1 cellular context compared by ENCODE assay signal in genomic region chr19:8396563-8397203, GRCh38.
TF ChIP-seq lines count a peak whose summit lies in the region.

No MANE protein-coding gene starts in this region.

TF ChIP-seq in K562, 482 proteins besides CTCF, POLR2A, EP300 and RAD21 (continues in another document):
- TF ChIP-seq L3MBTL2 (IDR thresholded peaks at IDR 0.05) = no peak
- TF ChIP-seq ZNF133 (CRISPR knock-in tag; IDR thresholded peaks at IDR 0.05) = no peak
- no peak for TF ChIP-seq NCOA1 (IDR thresholded peaks at IDR 0.05; ENCODE audit: low read depth)
- TF ChIP-seq POLR2AphosphoS5 (IDR thresholded peaks at IDR 0.05; ENCODE audit: control insufficient read depth, insufficient read depth, low read depth, low read length) = 0 out of 2 replicates have a peak, but pooled peaks have one; percentile 23
- TF ChIP-seq, protein P1, sequence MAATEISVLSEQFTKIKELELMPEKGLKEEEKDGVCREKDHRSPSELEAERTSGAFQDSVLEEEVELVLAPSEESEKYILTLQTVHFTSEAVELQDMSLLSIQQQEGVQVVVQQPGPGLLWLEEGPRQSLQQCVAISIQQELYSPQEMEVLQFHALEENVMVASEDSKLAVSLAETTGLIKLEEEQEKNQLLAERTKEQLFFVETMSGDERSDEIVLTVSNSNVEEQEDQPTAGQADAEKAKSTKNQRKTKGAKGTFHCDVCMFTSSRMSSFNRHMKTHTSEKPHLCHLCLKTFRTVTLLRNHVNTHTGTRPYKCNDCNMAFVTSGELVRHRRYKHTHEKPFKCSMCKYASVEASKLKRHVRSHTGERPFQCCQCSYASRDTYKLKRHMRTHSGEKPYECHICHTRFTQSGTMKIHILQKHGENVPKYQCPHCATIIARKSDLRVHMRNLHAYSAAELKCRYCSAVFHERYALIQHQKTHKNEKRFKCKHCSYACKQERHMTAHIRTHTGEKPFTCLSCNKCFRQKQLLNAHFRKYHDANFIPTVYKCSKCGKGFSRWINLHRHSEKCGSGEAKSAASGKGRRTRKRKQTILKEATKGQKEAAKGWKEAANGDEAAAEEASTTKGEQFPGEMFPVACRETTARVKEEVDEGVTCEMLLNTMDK (IDR thresholded peaks at IDR 0.05; ENCODE audit: borderline replicate concordance, insufficient read depth, low read depth, low read length, poor library complexity, severe bottlenecking) = no peak
- 0 out of 2 replicates have a peak, but pooled peaks have one; percentile 19 for TF ChIP-seq MYC (IDR thresholded peaks at IDR 0.05; ENCODE audit: low read depth, low read length)
- TF ChIP-seq MYC (CRISPR knock-in tag; IDR thresholded peaks at IDR 0.05; ENCODE audit: borderline replicate concordance, low read depth) = no peak
- 0 out of 2 replicates have a peak, but pooled peaks have one; percentile 66 for TF ChIP-seq CBX1 (IDR thresholded peaks at IDR 0.05; ENCODE audit: low read depth)
- peak; percentile 69 for TF ChIP-seq SP1 (CRISPR knock-in tag; IDR thresholded peaks at IDR 0.05)
- no peak for TF ChIP-seq GTF2E2 (tag; IDR thresholded peaks at IDR 0.05)
- peak; percentile 42; the same call in 1 of the 2 replicates for TF ChIP-seq CTBP1 (IDR thresholded peaks at IDR 0.05; ENCODE audit: borderline replicate concordance)
- no peak for TF ChIP-seq ATF7 (IDR thresholded peaks at IDR 0.05)
- peak in 1 of 2 experiments; percentile 41; a peak in 1 of 4 replicates for TF ChIP-seq KDM1A (IDR thresholded peaks at IDR 0.05)
- TF ChIP-seq ZBTB7A (IDR thresholded peaks at IDR 0.05; ENCODE audit: borderline replicate concordance, control insufficient read depth, low read depth, low read length) = peak; percentile 60
- no peak for TF ChIP-seq HSF4 (CRISPR knock-in tag; IDR thresholded peaks at IDR 0.05; ENCODE audit: borderline replicate concordance)
- peak; percentile 46; the same call in 1 of the 2 replicates for TF ChIP-seq DEAF1 (CRISPR knock-in tag; IDR thresholded peaks at IDR 0.05)
- peak; percentile 83 to 99 for TF ChIP-seq MAZ (CRISPR knock-in tag; conservative IDR thresholded peaks at IDR 0.05 in 1 of 2, IDR thresholded peaks at IDR 0.05 in 1 of 2)
- no peak for TF ChIP-seq ZNF717 (CRISPR knock-in tag; IDR thresholded peaks at IDR 0.05)
- TF ChIP-seq POLR2H (tag; IDR thresholded peaks at IDR 0.05; ENCODE audit: low read depth) = no peak
- no peak for TF ChIP-seq CC2D1A (IDR thresholded peaks at IDR 0.05)
- TF ChIP-seq ZFP36 (IDR thresholded peaks at IDR 0.05; ENCODE audit: low read depth, low read length, partially characterized antibody) = peak; percentile 82
- TF ChIP-seq JUND (IDR thresholded peaks at IDR 0.05; ENCODE audit: borderline replicate concordance, low read depth, low read length) = peak; percentile 24; the same call in 1 of the 2 replicates
- TF ChIP-seq JUND (tag; IDR thresholded peaks at IDR 0.05; ENCODE audit: borderline replicate concordance, low read depth, low read length) = no peak; the same call in 2 of the 3 replicates
- TF ChIP-seq FOXK2 (conservative IDR thresholded peaks at IDR 0.05 in 1 of 2, IDR thresholded peaks at IDR 0.05 in 1 of 2; ENCODE audit: low read depth in 2 of 2) = 0 out of 4 replicates have a peak, but pooled peaks of 1 of the 2 experiments have one; percentile 26
- TF ChIP-seq, protein P2, sequence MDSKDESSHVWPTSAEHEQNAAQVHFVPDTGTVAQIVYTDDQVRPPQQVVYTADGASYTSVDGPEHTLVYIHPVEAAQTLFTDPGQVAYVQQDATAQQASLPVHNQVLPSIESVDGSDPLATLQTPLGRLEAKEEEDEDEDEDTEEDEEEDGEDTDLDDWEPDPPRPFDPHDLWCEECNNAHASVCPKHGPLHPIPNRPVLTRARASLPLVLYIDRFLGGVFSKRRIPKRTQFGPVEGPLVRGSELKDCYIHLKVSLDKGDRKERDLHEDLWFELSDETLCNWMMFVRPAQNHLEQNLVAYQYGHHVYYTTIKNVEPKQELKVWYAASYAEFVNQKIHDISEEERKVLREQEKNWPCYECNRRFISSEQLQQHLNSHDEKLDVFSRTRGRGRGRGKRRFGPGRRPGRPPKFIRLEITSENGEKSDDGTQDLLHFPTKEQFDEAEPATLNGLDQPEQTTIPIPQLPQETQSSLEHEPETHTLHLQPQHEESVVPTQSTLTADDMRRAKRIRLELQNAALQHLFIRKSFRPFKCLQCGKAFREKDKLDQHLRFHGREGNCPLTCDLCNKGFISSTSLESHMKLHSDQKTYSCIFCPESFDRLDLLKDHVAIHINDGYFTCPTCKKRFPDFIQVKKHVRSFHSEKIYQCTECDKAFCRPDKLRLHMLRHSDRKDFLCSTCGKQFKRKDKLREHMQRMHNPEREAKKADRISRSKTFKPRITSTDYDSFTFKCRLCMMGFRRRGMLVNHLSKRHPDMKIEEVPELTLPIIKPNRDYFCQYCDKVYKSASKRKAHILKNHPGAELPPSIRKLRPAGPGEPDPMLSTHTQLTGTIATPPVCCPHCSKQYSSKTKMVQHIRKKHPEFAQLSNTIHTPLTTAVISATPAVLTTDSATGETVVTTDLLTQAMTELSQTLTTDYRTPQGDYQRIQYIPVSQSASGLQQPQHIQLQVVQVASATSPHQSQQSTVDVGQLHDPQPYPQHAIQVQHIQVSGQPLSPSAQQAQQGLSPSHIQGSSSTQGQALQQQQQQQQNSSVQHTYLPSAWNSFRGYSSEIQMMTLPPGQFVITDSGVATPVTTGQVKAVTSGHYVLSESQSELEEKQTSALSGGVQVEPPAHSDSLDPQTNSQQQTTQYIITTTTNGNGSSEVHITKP (IDR thresholded peaks at IDR 0.05; ENCODE audit: partially characterized antibody) = peak; percentile 59
- TF ChIP-seq BCOR (IDR thresholded peaks at IDR 0.05) = 0 out of 2 replicates have a peak, but pooled peaks have one; percentile 15
- TF ChIP-seq NELFE (IDR thresholded peaks at IDR 0.05; ENCODE audit: insufficient read depth, insufficient read length) = no peak
- no peak for TF ChIP-seq GTF2A2 (tag; IDR thresholded peaks at IDR 0.05)
- TF ChIP-seq CREM (IDR thresholded peaks at IDR 0.05; ENCODE audit: low read depth) = peak; percentile 38
- TF ChIP-seq, protein P3, sequence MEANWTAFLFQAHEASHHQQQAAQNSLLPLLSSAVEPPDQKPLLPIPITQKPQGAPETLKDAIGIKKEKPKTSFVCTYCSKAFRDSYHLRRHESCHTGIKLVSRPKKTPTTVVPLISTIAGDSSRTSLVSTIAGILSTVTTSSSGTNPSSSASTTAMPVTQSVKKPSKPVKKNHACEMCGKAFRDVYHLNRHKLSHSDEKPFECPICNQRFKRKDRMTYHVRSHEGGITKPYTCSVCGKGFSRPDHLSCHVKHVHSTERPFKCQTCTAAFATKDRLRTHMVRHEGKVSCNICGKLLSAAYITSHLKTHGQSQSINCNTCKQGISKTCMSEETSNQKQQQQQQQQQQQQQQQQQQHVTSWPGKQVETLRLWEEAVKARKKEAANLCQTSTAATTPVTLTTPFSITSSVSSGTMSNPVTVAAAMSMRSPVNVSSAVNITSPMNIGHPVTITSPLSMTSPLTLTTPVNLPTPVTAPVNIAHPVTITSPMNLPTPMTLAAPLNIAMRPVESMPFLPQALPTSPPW (CRISPR knock-in tag; IDR thresholded peaks at IDR 0.05) = peak; percentile 94
- TF ChIP-seq ZBTB17 (CRISPR knock-in tag; IDR thresholded peaks at IDR 0.05) = no peak
- TF ChIP-seq SOX6 (IDR thresholded peaks at IDR 0.05) = peak; percentile 40; the same call in 1 of the 2 replicates
- 0 out of 4 replicates have a peak, but pooled peaks of 1 of the 2 experiments have one; percentile 39 for TF ChIP-seq RCOR1 (IDR thresholded peaks at IDR 0.05; ENCODE audit: borderline replicate concordance in 1 of 2, low read depth in 2 of 2, low read length in 2 of 2)
- TF ChIP-seq SMC3 (conservative IDR thresholded peaks at IDR 0.05; ENCODE audit: insufficient read depth, low read depth, low read length) = peak; percentile 96
- TF ChIP-seq PML (IDR thresholded peaks at IDR 0.05; ENCODE audit: low read length) = no peak
- no peak for TF ChIP-seq HMGN3 (IDR thresholded peaks at IDR 0.05; ENCODE audit: borderline replicate concordance, extremely low read depth, insufficient read length, low read depth, low read length)
- peak; percentile 92 for TF ChIP-seq ZNF263 (CRISPR knock-in tag; IDR thresholded peaks at IDR 0.05; ENCODE audit: borderline replicate concordance)
- TF ChIP-seq ETV1 (tag; conservative IDR thresholded peaks at IDR 0.05; ENCODE audit: low read depth) = no peak
- TF ChIP-seq YY1 (IDR thresholded peaks at IDR 0.05; ENCODE audit: borderline replicate concordance in 1 of 3, control insufficient read depth in 1 of 3, extremely low read depth in 1 of 3, insufficient read depth in 3 of 3, insufficient read length in 1 of 3, insufficient replicate concordance in 2 of 3, low read depth in 1 of 3, low read length in 2 of 3) = peak in 2 of 3 experiments; percentile 24 to 46
- peak; percentile 49 for TF ChIP-seq PCBP1 (IDR thresholded peaks at IDR 0.05; ENCODE audit: low read depth, low read length, poor library complexity, severe bottlenecking)
- TF ChIP-seq GTF3C2 (IDR thresholded peaks at IDR 0.05; ENCODE audit: borderline replicate concordance, extremely low read depth, insufficient read length) = no peak
- peak; percentile 76 for TF ChIP-seq ZNF740 (CRISPR knock-in tag; IDR thresholded peaks at IDR 0.05)
- TF ChIP-seq ZNF740 (tag; IDR thresholded peaks at IDR 0.05) = no peak
- 0 out of 2 replicates have a peak, but pooled peaks have one; percentile 6 for TF ChIP-seq PTBP1 (IDR thresholded peaks at IDR 0.05; ENCODE audit: low read depth, low read length)
- peak; percentile 48; the same call in 1 of the 2 replicates for TF ChIP-seq RB1 (IDR thresholded peaks at IDR 0.05; ENCODE audit: low read depth)
- TF ChIP-seq BMI1 (IDR thresholded peaks at IDR 0.05; ENCODE audit: low read length) = no peak
